ENCODE assay signal across 1 cellular context in genomic region chr20:46368902-46369268, GRCh38.
TF ChIP-seq lines count a peak whose summit lies in the region.

No MANE protein-coding gene starts in this region.

TF ChIP-seq in HEK293, 187 proteins besides CTCF, POLR2A, EP300 and RAD21 (continued from another document):
- TF ChIP-seq, protein P1, sequence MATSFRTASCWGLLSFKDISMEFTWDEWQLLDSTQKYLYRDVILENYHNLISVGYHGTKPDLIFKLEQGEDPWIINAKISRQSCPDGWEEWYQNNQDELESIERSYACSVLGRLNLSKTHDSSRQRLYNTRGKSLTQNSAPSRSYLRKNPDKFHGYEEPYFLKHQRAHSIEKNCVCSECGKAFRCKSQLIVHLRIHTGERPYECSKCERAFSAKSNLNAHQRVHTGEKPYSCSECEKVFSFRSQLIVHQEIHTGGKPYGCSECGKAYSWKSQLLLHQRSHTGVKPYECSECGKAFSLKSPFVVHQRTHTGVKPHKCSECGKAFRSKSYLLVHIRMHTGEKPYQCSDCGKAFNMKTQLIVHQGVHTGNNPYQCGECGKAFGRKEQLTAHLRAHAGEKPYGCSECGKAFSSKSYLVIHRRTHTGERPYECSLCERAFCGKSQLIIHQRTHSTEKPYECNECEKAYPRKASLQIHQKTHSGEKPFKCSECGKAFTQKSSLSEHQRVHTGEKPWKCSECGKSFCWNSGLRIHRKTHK (tag by site-specific recombination; IDR thresholded peaks at IDR 0.05), result no peak
- TF ChIP-seq ZNF449 (tag by site-specific recombination; IDR thresholded peaks at IDR 0.05) (no peak), ZFP37 (tag by site-specific recombination; IDR thresholded peaks at IDR 0.05) (no peak)
